In genomic region chr7:135411098-135411497, GRCh38 we compare ENCODE assay signal across 2 cellular contexts.
TF ChIP-seq lines count a peak whose summit lies in the region.

No MANE protein-coding gene starts in this region.

TF ChIP-seq in GM12878, 131 proteins besides CTCF, POLR2A, EP300 and RAD21 (continued from another document):
- TF ChIP-seq ZBTB40 (IDR thresholded peaks at IDR 0.05; ENCODE audit: borderline replicate concordance): peak; percentile 68
TF ChIP-seq in GM12878: peak in this region for 1.

TF ChIP-seq in K562, 482 proteins besides CTCF, POLR2A, EP300 and RAD21 (continued from another document):
- TF ChIP-seq ZBTB40 (IDR thresholded peaks at IDR 0.05) (peak; percentile 92), ZBTB40 (CRISPR knock-in tag; IDR thresholded peaks at IDR 0.05) (peak; percentile 88)
- TF ChIP-seq, protein P1, sequence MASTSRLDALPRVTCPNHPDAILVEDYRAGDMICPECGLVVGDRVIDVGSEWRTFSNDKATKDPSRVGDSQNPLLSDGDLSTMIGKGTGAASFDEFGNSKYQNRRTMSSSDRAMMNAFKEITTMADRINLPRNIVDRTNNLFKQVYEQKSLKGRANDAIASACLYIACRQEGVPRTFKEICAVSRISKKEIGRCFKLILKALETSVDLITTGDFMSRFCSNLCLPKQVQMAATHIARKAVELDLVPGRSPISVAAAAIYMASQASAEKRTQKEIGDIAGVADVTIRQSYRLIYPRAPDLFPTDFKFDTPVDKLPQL (IDR thresholded peaks at IDR 0.05; ENCODE audit: extremely low read depth, insufficient read length): no peak
